ENCODE assay signal across 10 cellular contexts in genomic region chr7:39085590-39086049, GRCh38.
DNase-seq lines count a peak whose midpoint lies in the region; ATAC-seq and TF ChIP-seq lines count a peak whose summit lies in the region.
"Had no signal": no experiment of that assay in that cellular context is flagged by ENCODE, and none has a peak within 500 bp of the region (broad histone marks: within the 10 kb centered on the region; RNA-seq: fewer than 3 reads in every experiment).

No MANE protein-coding gene starts in this region.

- no peak for TF ChIP-seq CTCF in glutamatergic neuron (IDR thresholded peaks at IDR 0.05; ENCODE audit: partially characterized antibody, unreplicated experiment)
- TF ChIP-seq CTCF in osteoblast (IDR thresholded peaks at IDR 0.05; ENCODE audit: extremely low read depth, low read depth, low read length): no peak

- peak overlapping the region; percentile 44; the same call in 1 of the 2 replicates for H3K9ac ChIP-seq in ES-I3 (ENCODE audit: low read depth, low read length)

- no peaks in the 10 kb centered on the region for H4K20me1 ChIP-seq in osteoblast (ENCODE audit: insufficient read depth, low read length)

- peaks cover 11% of the 10 kb centered on the region for H3K27me3 Mint-ChIP-seq in glutamatergic neuron (ENCODE audit: unreplicated experiment)

- H3K4me1 Mint-ChIP-seq in glutamatergic neuron (ENCODE audit: low read depth, unreplicated experiment): peaks cover 74% of the 10 kb centered on the region

- no peak overlapping the region for H2AFZ ChIP-seq in osteoblast (ENCODE audit: low read length)

- H3K79me2 ChIP-seq in osteoblast (ENCODE audit: insufficient read depth, low read length): no peaks in the 10 kb centered on the region

- H3K36me3 ChIP-seq in ES-I3 (ENCODE audit: insufficient read depth, low read length) (no peaks in the 10 kb centered on the region), osteoblast (ENCODE audit: insufficient read depth, low read length) (no peaks in the 10 kb centered on the region)

- no peak overlapping the region for H3K27ac ChIP-seq in osteoblast (ENCODE audit: low read depth, low read length)

- H3K9me3 Mint-ChIP-seq in glutamatergic neuron (ENCODE audit: unreplicated experiment): peaks cover 22% of the 10 kb centered on the region
- H3K9me3 Mint-ChIP-seq: naive thymus-derived CD8-positive, alpha-beta T cell; stimulated activated naive B cell treated with anti-CD40 and anti-IgM and Interleukin-4, amounts not matched to agents 10 μg/mL and 1 μg/mL and 100 μg/mL, for 72 hours had no signal

- H3K36me3 Mint-ChIP-seq in glutamatergic neuron (ENCODE audit: unreplicated experiment): no peaks in the 10 kb centered on the region
- H3K36me3 Mint-ChIP-seq: naive thymus-derived CD8-positive, alpha-beta T cell; stimulated activated naive B cell treated with anti-CD40 and anti-IgM and Interleukin-4, amounts not matched to agents 10 μg/mL and 1 μg/mL and 100 μg/mL, for 72 hours had no signal

- H3K27ac Mint-ChIP-seq in glutamatergic neuron (ENCODE audit: unreplicated experiment): peak overlapping the region; percentile 92
- H3K27ac Mint-ChIP-seq: naive thymus-derived CD8-positive, alpha-beta T cell; stimulated activated naive B cell treated with anti-CD40 and anti-IgM and Interleukin-4, amounts not matched to agents 10 μg/mL and 1 μg/mL and 100 μg/mL, for 72 hours had no signal

- no peak overlapping the region for H3K4me3 ChIP-seq in osteoblast (ENCODE audit: insufficient read depth, low read length)

- no peaks in the 10 kb centered on the region for H3K27me3 ChIP-seq in osteoblast (ENCODE audit: insufficient read depth, low read length)

- DNase-seq in NCI-H345 treated with DMSO at 0.1 percent for 48 hours (lab: John Stamatoyannopoulos, UW; ENCODE audit: unreplicated experiment) (peak; percentile 70), glutamatergic neuron (peak; percentile 44), osteoblast (ENCODE audit: insufficient read length, low spot score, missing footprints) (no peak), cerebellum (ENCODE audit: low spot score) (no peak), NK-92 (lab: John Stamatoyannopoulos, UW; ENCODE audit: unreplicated experiment) (no peak)
- no peak for DNase-seq in activated CD8-positive, alpha-beta memory T cell treated with anti-CD3 and anti-CD28 coated beads, Interleukin-2, amount 50 U/mL, for 4 hours
- DNase-seq: naive thymus-derived CD8-positive, alpha-beta T cell; stimulated activated naive B cell treated with anti-CD40 and anti-IgM and Interleukin-4, amounts not matched to agents 10 μg/mL and 1 μg/mL and 100 μg/mL, for 72 hours had no signal

- H3K4me1 ChIP-seq in ES-I3 (ENCODE audit: insufficient read depth, low read length): 0 out of 2 replicates have a peak, but pooled peaks cover 4% of the 10 kb centered on the region
- no peaks in the 10 kb centered on the region for H3K4me1 ChIP-seq in osteoblast (ENCODE audit: insufficient read depth, low read length)

- H3K4me2 ChIP-seq in osteoblast (ENCODE audit: insufficient read depth, low read length): peak overlapping the region; percentile 24

- ATAC-seq in SK-N-SH treated with all-trans-retinoic acid at 6 μM for 48 hours: no peak
- ATAC-seq: naive thymus-derived CD8-positive, alpha-beta T cell; stimulated activated naive B cell treated with anti-CD40 and anti-IgM and Interleukin-4, amounts not matched to agents 10 μg/mL and 1 μg/mL and 100 μg/mL, for 72 hours had no signal

- H3K9me3 ChIP-seq in ES-I3 (ENCODE audit: control insufficient read depth, insufficient read depth, low read length): no peaks in the 10 kb centered on the region
- no peaks in the 10 kb centered on the region for H3K9me3 ChIP-seq in osteoblast (ENCODE audit: low read depth, low read length)

- peak overlapping the region; percentile 91 for H3K4me3 Mint-ChIP-seq in glutamatergic neuron (ENCODE audit: unreplicated experiment)
- H3K4me3 Mint-ChIP-seq: naive thymus-derived CD8-positive, alpha-beta T cell had no signal

TF ChIP-seq in SK-N-SH treated with all-trans-retinoic acid at 6 μM for 48 hours, 23 proteins besides CTCF, POLR2A, EP300 and RAD21:
- no peak for TF ChIP-seq GLIS3 (CRISPR knock-in tag; IDR thresholded peaks at IDR 0.05)
- no peak for TF ChIP-seq PATZ1 (CRISPR knock-in tag; IDR thresholded peaks at IDR 0.05; ENCODE audit: borderline replicate concordance)
- TF ChIP-seq TSHZ2 (CRISPR knock-in tag; IDR thresholded peaks at IDR 0.05): no peak
- no peak for TF ChIP-seq POU6F1 (CRISPR knock-in tag; IDR thresholded peaks at IDR 0.05; ENCODE audit: borderline replicate concordance, low read depth)
- no peak for TF ChIP-seq TCF4 (CRISPR knock-in tag; IDR thresholded peaks at IDR 0.05; ENCODE audit: borderline replicate concordance)
- TF ChIP-seq RARB (CRISPR knock-in tag; IDR thresholded peaks at IDR 0.05): no peak
- no peak for TF ChIP-seq ZNF8 (CRISPR knock-in tag; IDR thresholded peaks at IDR 0.05)
- no peak for TF ChIP-seq ZFP3 (CRISPR knock-in tag; IDR thresholded peaks at IDR 0.05)
- TF ChIP-seq BACH2 (CRISPR knock-in tag; IDR thresholded peaks at IDR 0.05; ENCODE audit: borderline replicate concordance): no peak
- TF ChIP-seq ARNTL (CRISPR knock-in tag; IDR thresholded peaks at IDR 0.05; ENCODE audit: borderline replicate concordance, low read depth): no peak
- TF ChIP-seq CSRNP3 (CRISPR knock-in tag; IDR thresholded peaks at IDR 0.05): no peak

Comparison
In these comparisons a context has a peak if more than half of its experiments do, and no peak if none do; other contexts are left out.
1. DNase-seq: peak in NCI-H345 treated with DMSO at 0.1 percent for 48 hours (single experiment) and glutamatergic neuron (single experiment); none in osteoblast (single experiment), cerebellum (single experiment), NK-92 (single experiment) and activated CD8-positive, alpha-beta memory T cell treated with anti-CD3 and anti-CD28 coated beads, Interleukin-2, amount 50 U/mL, for 4 hours (single experiment).